20 cellular contexts compared by ENCODE assay signal in genomic region chr19:3979289-3979673, GRCh38. TPM values are rescaled to one million over a fixed set of nuclear protein-coding genes. Genes with fewer than 3 reads are reported as not detected.
DNase-seq lines count a peak whose midpoint lies in the region; ATAC-seq and TF ChIP-seq lines count a peak whose summit lies in the region.
"Had no signal": no experiment of that assay in that cellular context is flagged by ENCODE, and none has a peak within 500 bp of the region (broad histone marks: within the 10 kb centered on the region; RNA-seq: fewer than 3 reads in every experiment).

No MANE protein-coding gene starts in this region.

- H3K27ac Mint-ChIP-seq in glutamatergic neuron (ENCODE audit: unreplicated experiment) (peak overlapping the region; percentile 64), natural killer cell (peak overlapping the region in 1 of 2 donors; percentile 31)
- H3K27ac Mint-ChIP-seq: activated T-helper 17 cell treated with anti-CD3 and anti-CD28 coated beads, Interleukin-2, amount 50 U/mL, for 72 hours; brain; T-helper 1 cell treated with Interleukin-12 subunit alpha and Interleukin-12 subunit beta and Interleukin-4 antibody, amounts not matched to agents 30 μg/mL and 1 μg/mL, for 36 hours had no signal

- H3K27ac ChIP-seq in right atrium auricular region, result no peak overlapping the region
- H3K27ac ChIP-seq: left ventricle myocardium inferior had no signal

- H3K36me3 ChIP-seq in right atrium auricular region, result peaks cover 94% of the 10 kb centered on the region

- peaks cover 37% of the 10 kb centered on the region for H3K4me1 Mint-ChIP-seq in activated T-cell treated with anti-CD3 and anti-CD28 coated beads, Interleukin-2, amount 50 U/mL, for 4 hours (ENCODE audit: low read depth)
- H3K4me1 Mint-ChIP-seq in glutamatergic neuron (ENCODE audit: low read depth, unreplicated experiment) (peaks cover 11% of the 10 kb centered on the region), natural killer cell (peaks cover 20 to 25% of the 10 kb centered on the region in 2 donors)

- TF ChIP-seq CTCF in glutamatergic neuron (IDR thresholded peaks at IDR 0.05; ENCODE audit: partially characterized antibody, unreplicated experiment), result no peak
- no peak for TF ChIP-seq CTCF in natural killer cell (IDR thresholded peaks at IDR 0.05)
- TF ChIP-seq CTCF in right atrium auricular region (IDR thresholded peaks at IDR 0.05), result no peak

- no peaks in the 10 kb centered on the region for H3K27me3 ChIP-seq in right atrium auricular region
- H3K27me3 ChIP-seq: stomach had no signal

- H3K4me3 ChIP-seq in right atrium auricular region, result no peak overlapping the region
- H3K4me3 ChIP-seq: left ventricle myocardium inferior, stomach had no signal

- no peaks in the 10 kb centered on the region for H3K9me3 Mint-ChIP-seq in activated T-cell treated with anti-CD3 and anti-CD28 coated beads, Interleukin-2, amount 50 U/mL, for 4 hours
- H3K9me3 Mint-ChIP-seq in glutamatergic neuron (ENCODE audit: unreplicated experiment), result peaks cover 10% of the 10 kb centered on the region
- H3K9me3 Mint-ChIP-seq in natural killer cell, result no peaks in the 10 kb centered on the region
- H3K9me3 Mint-ChIP-seq: activated T-helper 17 cell treated with anti-CD3 and anti-CD28 coated beads, Interleukin-2, amount 50 U/mL, for 72 hours; brain; naive thymus-derived CD8-positive, alpha-beta T cell; T-helper 1 cell treated with Interleukin-12 subunit alpha and Interleukin-12 subunit beta and Interleukin-4 antibody, amounts not matched to agents 30 μg/mL and 1 μg/mL, for 36 hours had no signal

- no peaks in the 10 kb centered on the region for H3K9me3 ChIP-seq in right atrium auricular region
- H3K9me3 ChIP-seq: left ventricle myocardium inferior, stomach had no signal

- H3K4me3 Mint-ChIP-seq in activated T-cell treated with anti-CD3 and anti-CD28 coated beads, Interleukin-2, amount 50 U/mL, for 4 hours, result peak overlapping the region; percentile 53
- no peak overlapping the region for H3K4me3 Mint-ChIP-seq in glutamatergic neuron (ENCODE audit: unreplicated experiment)
- H3K4me3 Mint-ChIP-seq in natural killer cell, result no peak overlapping the region
- H3K4me3 Mint-ChIP-seq: activated T-helper 17 cell treated with anti-CD3 and anti-CD28 coated beads, Interleukin-2, amount 50 U/mL, for 72 hours; T-helper 1 cell treated with Interleukin-12 subunit alpha and Interleukin-12 subunit beta and Interleukin-4 antibody, amounts not matched to agents 30 μg/mL and 1 μg/mL, for 36 hours had no signal

- peaks cover 0 to 19% of the 10 kb centered on the region in 2 donors for H3K4me1 ChIP-seq in right atrium auricular region

- H3K27me3 Mint-ChIP-seq in activated T-cell treated with anti-CD3 and anti-CD28 coated beads, Interleukin-2, amount 50 U/mL, for 4 hours (ENCODE audit: low read depth), result no peaks in the 10 kb centered on the region
- H3K27me3 Mint-ChIP-seq in glutamatergic neuron (ENCODE audit: unreplicated experiment) (peaks cover 1% of the 10 kb centered on the region), natural killer cell (ENCODE audit: low read depth in 2 of 2) (no peaks in the 10 kb centered on the region)
- H3K27me3 Mint-ChIP-seq: activated T-helper 17 cell treated with anti-CD3 and anti-CD28 coated beads, Interleukin-2, amount 50 U/mL, for 72 hours; brain; naive thymus-derived CD8-positive, alpha-beta T cell had no signal

- ATAC-seq in activated T-cell treated with anti-CD3 and anti-CD28 coated beads, Interleukin-2, amount 50 U/mL, for 4 hours, result peak in 1 of 2 donors; percentile 6
- ATAC-seq in natural killer cell (no peak), HG02642 (IDR thresholded peaks at IDR 0.05; ENCODE audit: poor library complexity, unreplicated experiment) (no peak), GM19452 (IDR thresholded peaks at IDR 0.05; ENCODE audit: unreplicated experiment) (no peak)
- ATAC-seq: activated T-helper 17 cell treated with anti-CD3 and anti-CD28 coated beads, Interleukin-2, amount 50 U/mL, for 72 hours; naive thymus-derived CD8-positive, alpha-beta T cell; sciatic nerve had no signal

- DNase-seq in stimulated activated CD4-positive, alpha-beta T cell treated with anti-CD3 and anti-CD28 coated beads, Interleukin-12 subunit alpha, Interleukin-12 subunit beta, amount 100 ng/mL, for 4 hours, result peak; percentile 17
- DNase-seq in stimulated activated CD4-positive, alpha-beta T cell treated with anti-CD3 and anti-CD28 coated beads, Interleukin-4, amount 100 ng/mL, for 4 hours, result no peak
- DNase-seq in activated T-cell treated with anti-CD3 and anti-CD28 coated beads, Interleukin-2, amount 50 U/mL, for 4 hours, result no peak
- DNase-seq in glutamatergic neuron, result no peak
- DNase-seq in natural killer cell, result no peak
- DNase-seq in right atrium auricular region (ENCODE audit: low spot score), result no peak
- DNase-seq: activated CD4-positive, alpha-beta T cell treated with anti-CD3 and anti-CD28 coated beads for 1 hour; left ventricle myocardium inferior; NCI-H2081; NCI-H748 treated with DMSO at 0.1 percent for 48 hours; RPMI8226; stomach had no signal

- H3K36me3 Mint-ChIP-seq in activated T-cell treated with anti-CD3 and anti-CD28 coated beads, Interleukin-2, amount 50 U/mL, for 4 hours (ENCODE audit: insufficient read depth), result peaks cover 55% of the 10 kb centered on the region
- H3K36me3 Mint-ChIP-seq in glutamatergic neuron (ENCODE audit: unreplicated experiment), result no peaks in the 10 kb centered on the region
- H3K36me3 Mint-ChIP-seq in natural killer cell, result peaks cover 7% of the 10 kb centered on the region

- intact Hi-C loops in natural killer cell (cut with micrococcal nuclease), result no loop called here

RNA-seq across cellular contexts. Expression of gene EEF2, which starts 6.0 kb away (rescaled TPM):
- total RNA-seq in activated T-cell treated with anti-CD3 and anti-CD28 coated beads, Interleukin-2, amount 50 U/mL, for 4 hours, result 1,000 to 10,000 TPM; 3,493 to 4,080 (median 3,609) TPM
- total RNA-seq in glutamatergic neuron (ENCODE audit: unreplicated experiment), result 2,255 TPM
- 1,000 to 10,000 TPM; 1,302 to 1,442 (median 1,437) TPM for total RNA-seq in natural killer cell
- total RNA-seq in right atrium auricular region, result 1,000 to 10,000 TPM; 1,205 to 1,737 TPM

RNA-seq across cellular contexts. Expression of gene DAPK3, which starts 8.4 kb away (rescaled TPM):
- 10 to 100 TPM; 41.6 to 44.3 (median 42.6) TPM for total RNA-seq in activated T-cell treated with anti-CD3 and anti-CD28 coated beads, Interleukin-2, amount 50 U/mL, for 4 hours
- total RNA-seq in glutamatergic neuron (ENCODE audit: unreplicated experiment) (221 TPM), natural killer cell (10 to 100 TPM; 54.3 to 66.4 (median 58.1) TPM), right atrium auricular region (100 to 1,000 TPM in 1 of 2 donors, 10 to 100 TPM in 1; 46.2 to 202 TPM)

RNA-seq across cellular contexts. Expression of gene PIAS4, which starts 28.3 kb away (rescaled TPM):
- total RNA-seq in activated T-cell treated with anti-CD3 and anti-CD28 coated beads, Interleukin-2, amount 50 U/mL, for 4 hours, result 10 to 100 TPM; 33.9 to 37.0 (median 35.3) TPM
- total RNA-seq in glutamatergic neuron (ENCODE audit: unreplicated experiment), result 95.8 TPM
- total RNA-seq in natural killer cell, result 10 to 100 TPM; 25.4 to 39.4 (median 26.8) TPM
- 10 to 100 TPM; 10.9 to 11.4 TPM for total RNA-seq in right atrium auricular region

RNA-seq across cellular contexts. Expression of gene NMRK2, which starts 46.4 kb away (rescaled TPM):
- not detected for total RNA-seq in activated T-cell treated with anti-CD3 and anti-CD28 coated beads, Interleukin-2, amount 50 U/mL, for 4 hours
- 4.0 TPM for total RNA-seq in glutamatergic neuron (ENCODE audit: unreplicated experiment)
- total RNA-seq in natural killer cell, result not detected
- total RNA-seq in right atrium auricular region, result 1,000 to 10,000 TPM; 1,342 to 2,195 TPM
- total RNA-seq: activated T-helper 17 cell treated with anti-CD3 and anti-CD28 coated beads, Interleukin-2, amount 50 U/mL, for 72 hours; M059J; naive thymus-derived CD8-positive, alpha-beta T cell; sciatic nerve had no signal
